23 cellular contexts compared by ENCODE assay signal in genomic region chr13:73412933-73413332, GRCh38.
DNase-seq lines count a peak whose midpoint lies in the region; ATAC-seq and TF ChIP-seq lines count a peak whose summit lies in the region.
"Had no signal": no experiment of that assay in that cellular context is flagged by ENCODE, and none has a peak within 500 bp of the region (broad histone marks: within the 10 kb centered on the region; RNA-seq: fewer than 3 reads in every experiment).

No MANE protein-coding gene starts in this region.

- H3K4me3 ChIP-seq in breast epithelium (no peak overlapping the region), RWPE2 (ENCODE audit: severe bottlenecking) (no peak overlapping the region)
- H3K4me3 ChIP-seq: SK-N-MC had no signal

- DNase-seq in MCF 10A (ENCODE audit: unreplicated experiment) (peak; percentile 76), breast epithelium (ENCODE audit: low spot score in 2 of 2) (no peak), RWPE2 (ENCODE audit: low spot score) (no peak), epithelial cell of prostate (ENCODE audit: low read depth, low spot score) (no peak), renal cortical epithelial cell (ENCODE audit: low read depth) (peak; percentile 56), SKM-1 treated with dmso at 0.1 percent for 144 hours (lab: John Stamatoyannopoulos, UW; ENCODE audit: unreplicated experiment) (no peak)
- no peak for DNase-seq in activated CD4-positive, alpha-beta T cell treated with anti-CD3 and anti-CD28 coated beads, Interleukin-2, amount 50 U/mL, for 4 hours
- DNase-seq: CD8-positive, alpha-beta T cell; DMS79 treated with DMSO at 0.1 percent for 48 hours; KG1; NCI-H1105; NCI-H1436 treated with DMSO at 0.1 percent for 48 hours; NCI-H187 treated with DMSO at 0.1 percent for 48 hours; NCI-H446; NCI-H524 treated with DMSO at 0.1 percent for 48 hours; NCI-H774; SIG-M5; SW 1271 had no signal

- no peak for TF ChIP-seq POLR2A in breast epithelium (IDR thresholded peaks at IDR 0.05)

- no peaks in the 10 kb centered on the region for H3K27me3 Mint-ChIP-seq in MCF 10A (ENCODE audit: insufficient read depth, unreplicated experiment)
- H3K27me3 Mint-ChIP-seq: B cell had no signal

- H3K27me3 ChIP-seq in breast epithelium (no peaks in the 10 kb centered on the region), RWPE2 (ENCODE audit: insufficient read depth, poor library complexity, severe bottlenecking) (no peaks in the 10 kb centered on the region)

- no peaks in the 10 kb centered on the region for H3K36me3 ChIP-seq in breast epithelium
- no peaks in the 10 kb centered on the region for H3K36me3 ChIP-seq in RWPE2 (ENCODE audit: low read depth)

- CTCF ChIA-PET in MCF 10A (lab: Yijun Ruan, JAX): interaction anchor here (0.6 kb wide), 1 partner anchor 132 kb away, joined by 3 read pairs; no protein-coding TSS in a partner anchor

- H3K9me3 Mint-ChIP-seq in MCF 10A (ENCODE audit: unreplicated experiment): peaks cover 8% of the 10 kb centered on the region
- H3K9me3 Mint-ChIP-seq: CD8-positive, alpha-beta T cell had no signal

- intact Hi-C loops in MCF 10A (cut with micrococcal nuclease) (no loop called here), breast epithelium (cut with DNase I; ENCODE audit: low total_unique reads) (no loop called here)

- BruUV-seq in MCF 10A (replicated peaks; lab: Mats Ljungman, UMichigan): no TSS peak

- H3K27ac Mint-ChIP-seq in MCF 10A (ENCODE audit: low read depth, unreplicated experiment): peak overlapping the region; percentile 40
- H3K27ac Mint-ChIP-seq: B cell; CD8-positive, alpha-beta T cell had no signal

- H3K4me1 Mint-ChIP-seq in MCF 10A (ENCODE audit: insufficient read depth, unreplicated experiment): peaks cover 10% of the 10 kb centered on the region
- H3K4me1 Mint-ChIP-seq: B cell had no signal

- no peaks in the 10 kb centered on the region for H3K36me3 Mint-ChIP-seq in MCF 10A (ENCODE audit: insufficient read depth, unreplicated experiment)
- H3K36me3 Mint-ChIP-seq: CD8-positive, alpha-beta T cell had no signal

- H3K27ac ChIP-seq in breast epithelium: no peak overlapping the region
- H3K27ac ChIP-seq in RWPE2 (ENCODE audit: poor library complexity, severe bottlenecking): peak overlapping the region; percentile 58
- peak overlapping the region; percentile 100 for H3K27ac ChIP-seq in epithelial cell of prostate
- H3K27ac ChIP-seq: 22Rv1, C4-2B, SK-N-MC had no signal

- ATAC-seq in RWPE2 (ENCODE audit: low read depth) (peak; percentile 79), HG03432 (IDR thresholded peaks at IDR 0.05; ENCODE audit: unreplicated experiment) (no peak)
- ATAC-seq: CD8-positive, alpha-beta T cell had no signal

- H3K4me1 ChIP-seq in breast epithelium: no peaks in the 10 kb centered on the region
- H3K4me1 ChIP-seq in RWPE2 (ENCODE audit: insufficient read depth, poor library complexity, severe bottlenecking): peaks cover 14% of the 10 kb centered on the region

- no peak overlapping the region for H3K4me3 Mint-ChIP-seq in MCF 10A (ENCODE audit: unreplicated experiment)
- H3K4me3 Mint-ChIP-seq: B cell; CD8-positive, alpha-beta T cell had no signal

- POLR2A ChIA-PET in MCF 10A (lab: Yijun Ruan, JAX): no interaction called here

- H3K9me3 ChIP-seq in breast epithelium (no peaks in the 10 kb centered on the region), RWPE2 (ENCODE audit: severe bottlenecking) (no peaks in the 10 kb centered on the region)

- TF ChIP-seq CTCF in MCF 10A (IDR thresholded peaks at IDR 0.05; ENCODE audit: unreplicated experiment) (no peak), breast epithelium (IDR thresholded peaks at IDR 0.05) (no peak), RWPE2 (IDR thresholded peaks at IDR 0.05; ENCODE audit: poor library complexity, severe bottlenecking) (no peak)

Comparison
In these comparisons a context has a peak if more than half of its experiments do, and no peak if none do; other contexts are left out.
1. DNase-seq: peak in MCF 10A (single experiment) and renal cortical epithelial cell (single experiment); none in breast epithelium (0 of 2), RWPE2 (single experiment), epithelial cell of prostate (single experiment), activated CD4-positive, alpha-beta T cell treated with anti-CD3 and anti-CD28 coated beads, Interleukin-2, amount 50 U/mL, for 4 hours (0 of 2) and SKM-1 treated with dmso at 0.1 percent for 144 hours (single experiment).
2. H3K27ac ChIP-seq: peak in RWPE2 (single experiment) and epithelial cell of prostate (single experiment); none in breast epithelium (0 of 2).